In the genomic region with DNA sequence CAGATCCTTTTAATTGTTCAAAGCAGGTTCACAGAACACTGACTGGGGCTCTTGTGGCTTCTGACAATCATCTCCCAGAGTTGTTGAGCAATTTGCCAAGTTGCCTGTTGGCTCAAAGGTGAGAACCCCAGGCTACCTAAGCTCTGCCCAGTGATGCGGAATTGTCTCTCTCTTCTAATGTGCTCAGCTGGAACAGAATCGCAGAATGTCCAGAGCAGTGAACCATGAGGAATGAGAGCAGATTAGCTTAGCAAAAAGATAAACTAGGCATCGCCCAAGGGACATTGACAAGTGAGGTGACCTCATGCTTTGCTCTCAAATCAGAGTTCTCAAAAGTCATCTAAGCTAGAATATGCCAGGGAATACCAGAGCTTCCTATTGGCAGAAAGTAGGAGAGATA, we compare ENCODE assay signal across 14 cellular contexts.
DNase-seq lines count a peak whose midpoint lies in the region; ATAC-seq and TF ChIP-seq lines count a peak whose summit lies in the region.
"Had no signal": no experiment of that assay in that cellular context is flagged by ENCODE, and none has a peak within 500 bp of the region (broad histone marks: within the 10 kb centered on the region; RNA-seq: fewer than 3 reads in every experiment).

No MANE protein-coding gene starts in this region.

- no peak for TF ChIP-seq CTCF in upper lobe of left lung (IDR thresholded peaks at IDR 0.05)

- H3K9me3 ChIP-seq in upper lobe of left lung, result peaks cover 0 to 4% (median 0%) of the 10 kb centered on the region in 4 donors

- peak overlapping the region; percentile 61 for H3K27ac Mint-ChIP-seq in stimulated activated naive CD8-positive, alpha-beta T cell treated with anti-CD3 and anti-CD28 coated beads, Interleukin-15, Interleukin-2, amounts not matched to agents 100 ng/mL and 50 ng/mL, for 24 hours
- peak overlapping the region in 1 of 2 donors; percentile 88 for H3K27ac Mint-ChIP-seq in stimulated activated naive CD8-positive, alpha-beta T cell treated with anti-CD3 and anti-CD28 coated beads, Interleukin-15, amount 100 ng/mL, for 72 hours
- H3K27ac Mint-ChIP-seq in activated T-helper 17 cell treated with anti-CD3 and anti-CD28 coated beads, Interleukin-2, amount 50 U/mL, for 72 hours, result peak overlapping the region; percentile 20
- H3K27ac Mint-ChIP-seq: activated CD4-positive, alpha-beta memory T cell treated with anti-CD3 and anti-CD28 coated beads, Interleukin-2, amount 10 ng/mL, durations not matched to agents 7 days and 5 days had no signal

- DNase-seq in stimulated activated naive CD8-positive, alpha-beta T cell treated with anti-CD3 and anti-CD28 coated beads, Interleukin-15, amount 100 ng/mL, for 72 hours, result no peak
- DNase-seq in mucosa of gallbladder (ENCODE audit: low spot score) (no peak), H4 (ENCODE audit: low spot score) (no peak), upper lobe of left lung (no peak)
- DNase-seq: activated CD4-positive, alpha-beta memory T cell treated with anti-CD3 and anti-CD28 coated beads, Interleukin-2, amount 10 ng/mL, durations not matched to agents 7 days and 5 days; effector memory CD4-positive, alpha-beta T cell; GDM1; NCI-H524 had no signal

- H3K4me3 ChIP-seq in upper lobe of left lung, result no peak overlapping the region
- H3K4me3 ChIP-seq: heart right ventricle, skin epidermis had no signal

- H3K36me3 Mint-ChIP-seq in stimulated activated naive CD8-positive, alpha-beta T cell treated with anti-CD3 and anti-CD28 coated beads, Interleukin-15, Interleukin-2, amounts not matched to agents 100 ng/mL and 50 ng/mL, for 24 hours (ENCODE audit: low read depth), result no peaks in the 10 kb centered on the region
- H3K36me3 Mint-ChIP-seq in activated T-helper 17 cell treated with anti-CD3 and anti-CD28 coated beads, Interleukin-2, amount 50 U/mL, for 72 hours (ENCODE audit: low read depth), result no peaks in the 10 kb centered on the region

- TF ChIP-seq EP300 in upper lobe of left lung (IDR thresholded peaks at IDR 0.05), result no peak

- H3K27ac ChIP-seq in upper lobe of left lung, result no peak overlapping the region
- H3K27ac ChIP-seq: skin epidermis had no signal

- H3K36me3 ChIP-seq in upper lobe of left lung, result no peaks in the 10 kb centered on the region
- H3K36me3 ChIP-seq: heart right ventricle had no signal

- no peak for ATAC-seq in stimulated activated naive CD8-positive, alpha-beta T cell treated with anti-CD3 and anti-CD28 coated beads, Interleukin-15, amount 100 ng/mL, for 72 hours
- ATAC-seq in HG03342 (IDR thresholded peaks at IDR 0.05; ENCODE audit: unreplicated experiment) (peak; percentile 70), HG03457 (IDR thresholded peaks at IDR 0.05; ENCODE audit: unreplicated experiment) (no peak), upper lobe of left lung (ENCODE audit: low FRiP score in 2 of 2) (no peak)
- no peak for ATAC-seq in activated T-helper 17 cell treated with anti-CD3 and anti-CD28 coated beads, Interleukin-2, amount 50 U/mL, for 72 hours (replicated peaks)

- peaks cover 34% of the 10 kb centered on the region for H3K4me1 Mint-ChIP-seq in stimulated activated naive CD8-positive, alpha-beta T cell treated with anti-CD3 and anti-CD28 coated beads, Interleukin-15, Interleukin-2, amounts not matched to agents 100 ng/mL and 50 ng/mL, for 24 hours (ENCODE audit: low read depth)
- H3K4me1 Mint-ChIP-seq in stimulated activated naive CD8-positive, alpha-beta T cell treated with anti-CD3 and anti-CD28 coated beads, Interleukin-15, amount 100 ng/mL, for 72 hours, result peaks cover 39% of the 10 kb centered on the region
- peaks cover 25% of the 10 kb centered on the region for H3K4me1 Mint-ChIP-seq in activated T-helper 17 cell treated with anti-CD3 and anti-CD28 coated beads, Interleukin-2, amount 50 U/mL, for 72 hours

- H3K4me3 Mint-ChIP-seq in stimulated activated naive CD8-positive, alpha-beta T cell treated with anti-CD3 and anti-CD28 coated beads, Interleukin-15, Interleukin-2, amounts not matched to agents 100 ng/mL and 50 ng/mL, for 24 hours, result no peak overlapping the region
- H3K4me3 Mint-ChIP-seq in stimulated activated naive CD8-positive, alpha-beta T cell treated with anti-CD3 and anti-CD28 coated beads, Interleukin-15, amount 100 ng/mL, for 72 hours, result no peak overlapping the region
- no peak overlapping the region for H3K4me3 Mint-ChIP-seq in activated T-helper 17 cell treated with anti-CD3 and anti-CD28 coated beads, Interleukin-2, amount 50 U/mL, for 72 hours
- H3K4me3 Mint-ChIP-seq: activated CD4-positive, alpha-beta memory T cell treated with anti-CD3 and anti-CD28 coated beads, Interleukin-2, amount 10 ng/mL, durations not matched to agents 7 days and 5 days had no signal

- H3K4me1 ChIP-seq in upper lobe of left lung, result no peaks in the 10 kb centered on the region

- 73 to 74% methylated on average over 3 of the region's 3 CpGs for WGBS in upper lobe of left lung, 2 donors

- no peaks in the 10 kb centered on the region for H3K27me3 ChIP-seq in upper lobe of left lung
- H3K27me3 ChIP-seq: heart right ventricle had no signal

- H3K27me3 Mint-ChIP-seq in stimulated activated naive CD8-positive, alpha-beta T cell treated with anti-CD3 and anti-CD28 coated beads, Interleukin-15, Interleukin-2, amounts not matched to agents 100 ng/mL and 50 ng/mL, for 24 hours, result peaks cover 7% of the 10 kb centered on the region
- peaks cover 16% of the 10 kb centered on the region for H3K27me3 Mint-ChIP-seq in stimulated activated naive CD8-positive, alpha-beta T cell treated with anti-CD3 and anti-CD28 coated beads, Interleukin-15, amount 100 ng/mL, for 72 hours
- H3K27me3 Mint-ChIP-seq in activated T-helper 17 cell treated with anti-CD3 and anti-CD28 coated beads, Interleukin-2, amount 50 U/mL, for 72 hours, result peaks cover 7% of the 10 kb centered on the region

- no peak for TF ChIP-seq POLR2A in upper lobe of left lung (IDR thresholded peaks at IDR 0.05)

- H3K9me3 Mint-ChIP-seq in stimulated activated naive CD8-positive, alpha-beta T cell treated with anti-CD3 and anti-CD28 coated beads, Interleukin-15, Interleukin-2, amounts not matched to agents 100 ng/mL and 50 ng/mL, for 24 hours, result peaks cover 4% of the 10 kb centered on the region
- H3K9me3 Mint-ChIP-seq in stimulated activated naive CD8-positive, alpha-beta T cell treated with anti-CD3 and anti-CD28 coated beads, Interleukin-15, amount 100 ng/mL, for 72 hours, result peaks cover 5 to 12% of the 10 kb centered on the region in 2 donors
- peaks cover 3% of the 10 kb centered on the region for H3K9me3 Mint-ChIP-seq in activated T-helper 17 cell treated with anti-CD3 and anti-CD28 coated beads, Interleukin-2, amount 50 U/mL, for 72 hours
